Comparison of ENCODE assay signal across 1 cellular context in genomic region chr1:52825868-52826267, GRCh38.
TF ChIP-seq lines count a peak whose summit lies in the region.

No MANE protein-coding gene starts in this region.

TF ChIP-seq in GM23338, 12 proteins besides CTCF, POLR2A, EP300 and RAD21 (continued from another document):
- TF ChIP-seq ZNF114 (CRISPR knock-in tag; IDR thresholded peaks at IDR 0.05): no peak
